Comparison of ENCODE assay signal across 32 cellular contexts in the genomic region with DNA sequence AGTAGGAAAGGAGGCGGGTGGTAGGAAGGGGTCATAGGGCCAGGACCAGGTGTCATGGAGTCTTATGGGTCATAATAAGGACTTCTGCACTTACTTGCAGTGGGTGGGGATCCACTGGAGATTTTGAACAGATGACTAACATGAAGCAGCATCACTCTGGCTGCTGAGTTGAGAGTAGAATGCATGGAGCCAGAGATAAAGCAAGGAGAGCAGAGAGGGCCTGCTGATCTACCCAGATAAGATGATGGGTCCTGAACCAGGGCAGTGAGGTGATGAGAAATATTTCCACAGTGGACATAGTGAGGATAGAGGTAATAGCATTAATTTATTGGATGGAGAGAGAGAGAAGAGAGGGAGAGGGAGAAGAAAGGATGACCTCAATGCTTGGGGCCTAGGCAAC.
"Had no signal": no experiment of that assay in that cellular context is flagged by ENCODE, and none has a peak within 500 bp of the region (broad histone marks: within the 10 kb centered on the region; RNA-seq: fewer than 3 reads in every experiment).

No MANE protein-coding gene starts in this region.

- H3K4me1 ChIP-seq: adrenal gland, ascending aorta, body of pancreas, breast epithelium had no signal

- H3K36me3 ChIP-seq: adrenal gland, ascending aorta, brain microvascular endothelial cell, breast epithelium, cardiac muscle cell had no signal

- FAIRE-seq: bronchial epithelial cell had no signal

- H3K9me3 ChIP-seq: adrenal gland, ascending aorta, body of pancreas, breast epithelium had no signal

- H3K4me3 ChIP-seq: adrenal gland, ascending aorta, body of pancreas, breast epithelium, cardiac muscle cell had no signal

- DNase-seq: activated effector memory CD4-positive, alpha-beta T cell treated with anti-CD3 and anti-CD28 coated beads, Interleukin-2, amount 50 U/mL, for 16 hours; activated effector memory CD4-positive, alpha-beta T cell treated with Interleukin-2 at 50 U/mL for 16 hours; activated gamma-delta T cell; activated gamma-delta T cell treated with Interleukin-2 at 50 U/mL for 16 hours; activated naive CD4-positive, alpha-beta T cell; activated naive CD4-positive, alpha-beta T cell treated with anti-CD3 and anti-CD28 coated beads for 36 hours; activated naive CD4-positive, alpha-beta T cell treated with anti-CD3 and anti-CD28 coated beads, Interleukin-2, amount 10 ng/mL, durations not matched to agents 7 days and 5 days; activated naive CD4-positive, alpha-beta T cell treated with anti-CD3 and anti-CD28 coated beads, Interleukin-2, amount 50 U/mL, for 16 hours; activated naive CD4-positive, alpha-beta T cell treated with Interleukin-2 at 50 U/mL for 16 hours; activated naive CD8-positive, alpha-beta T cell treated with anti-CD3 and anti-CD28 coated beads for 36 hours; activated naive CD8-positive, alpha-beta T cell treated with anti-CD3 and anti-CD28 coated beads, Interleukin-2, amount 10 ng/mL, durations not matched to agents 7 days and 5 days; activated naive CD8-positive, alpha-beta T cell treated with anti-CD3 and anti-CD28 coated beads, Interleukin-2, amount 50 U/mL, for 24 hours; activated T-cell treated with anti-CD3 and anti-CD28 coated beads, Interleukin-2, amount 50 U/mL, for 24 hours; activated T-cell treated with anti-CD3 and anti-CD28 coated beads, Interleukin-2, amount 50 U/mL, for 4 hours; activated T-cell treated with anti-CD3 and anti-CD28 coated beads, Interleukin-2, amount 50 U/mL, for 48 hours; activated T-cell treated with anti-CD3 and anti-CD28 coated beads, Interleukin-2, amount 50 U/mL, for 72 hours; adrenal gland; amniotic stem cell; amygdala; anterior cingulate cortex; aorta; body of pancreas; brain microvascular endothelial cell; caudate nucleus; central memory CD4-positive, alpha-beta T cell; cerebellar nuclear complex had no signal

- ATAC-seq: activated naive CD4-positive, alpha-beta T cell treated with anti-CD3 and anti-CD28 coated beads, Interleukin-2, amount 50 U/mL, for 72 hours; activated naive CD8-positive, alpha-beta T cell treated with anti-CD3 and anti-CD28 coated beads, Interleukin-2, amount 50 U/mL, for 24 hours; activated T-cell treated with anti-CD3 and anti-CD28 coated beads, Interleukin-2, amount 50 U/mL, for 4 hours; activated T-cell treated with anti-CD3 and anti-CD28 coated beads, Interleukin-2, amount 50 U/mL, for 72 hours; activated T-helper 17 cell treated with anti-CD3 and anti-CD28 coated beads, Interleukin-2, amount 50 U/mL, for 72 hours; body of pancreas had no signal

- H3K27ac ChIP-seq: adrenal gland, ascending aorta, body of pancreas, brain microvascular endothelial cell, breast epithelium, cardiac muscle cell had no signal

- H3K27me3 ChIP-seq: adrenal gland, ascending aorta, body of pancreas, brain microvascular endothelial cell, cardiac muscle cell had no signal
